ENCODE assay signal across 3 cellular contexts in genomic region chr16:58087209-58087913, GRCh38.
TF ChIP-seq lines count a peak whose summit lies in the region.

No MANE protein-coding gene starts in this region.

TF ChIP-seq in HepG2, 621 proteins besides CTCF, POLR2A, EP300 and RAD21 (continues in another document):
- TF ChIP-seq HMG20A (CRISPR knock-in tag; IDR thresholded peaks at IDR 0.05; ENCODE audit: borderline replicate concordance) (no peak), ZNF382 (CRISPR knock-in tag; IDR thresholded peaks at IDR 0.05; ENCODE audit: borderline replicate concordance) (no peak), ZNF790 (CRISPR knock-in tag; IDR thresholded peaks at IDR 0.05; ENCODE audit: borderline replicate concordance) (no peak), FOXA1 (IDR thresholded peaks at IDR 0.05) (0 out of 2 replicates have a peak, but pooled peaks have one; percentile 7), FOXA1 (CRISPR knock-in tag; IDR thresholded peaks at IDR 0.05) (no peak), ZFY (CRISPR knock-in tag; IDR thresholded peaks at IDR 0.05) (no peak), PLRG1 (conservative IDR thresholded peaks at IDR 0.05) (0 out of 2 replicates have a peak, but pooled peaks have one; percentile 29), ZSCAN22 (CRISPR knock-in tag; IDR thresholded peaks at IDR 0.05) (no peak), ZNF580 (CRISPR knock-in tag; IDR thresholded peaks at IDR 0.05; ENCODE audit: borderline replicate concordance, low read depth) (no peak), PRPF4 (IDR thresholded peaks at IDR 0.05; ENCODE audit: low read depth, low read length, poor library complexity, severe bottlenecking) (no peak)

TF ChIP-seq in K562, 482 proteins besides CTCF, POLR2A, EP300 and RAD21 (continues in another document):
- TF ChIP-seq ZNF444 (CRISPR knock-in tag; IDR thresholded peaks at IDR 0.05), result no peak
- TF ChIP-seq SMAD1 (IDR thresholded peaks at IDR 0.05; ENCODE audit: low read depth, low read length, partially characterized antibody), result no peak
- no peak for TF ChIP-seq ARID2 (IDR thresholded peaks at IDR 0.05)
- TF ChIP-seq ZNF175 (CRISPR knock-in tag; IDR thresholded peaks at IDR 0.05; ENCODE audit: low read depth), result no peak
- no peak for TF ChIP-seq TAF7 (tag; IDR thresholded peaks at IDR 0.05)
- no peak for TF ChIP-seq PPARD (CRISPR knock-in tag; IDR thresholded peaks at IDR 0.05)
- no peak for TF ChIP-seq FOXJ3 (CRISPR knock-in tag; IDR thresholded peaks at IDR 0.05)
- TF ChIP-seq SPI1 (IDR thresholded peaks at IDR 0.05; ENCODE audit: borderline replicate concordance, low read depth, low read length), result no peak
- 0 out of 2 replicates have a peak, but pooled peaks have one; percentile 27 for TF ChIP-seq NKRF (IDR thresholded peaks at IDR 0.05; ENCODE audit: borderline replicate concordance)
- TF ChIP-seq ZNF274 (IDR thresholded peaks at IDR 0.05; ENCODE audit: borderline replicate concordance, low read depth, low read length), result no peak
- TF ChIP-seq HMBOX1 (IDR thresholded peaks at IDR 0.05), result no peak
- no peak for TF ChIP-seq E2F8 (IDR thresholded peaks at IDR 0.05; ENCODE audit: low read depth, partially characterized antibody)
- no peak for TF ChIP-seq CCNT2 (IDR thresholded peaks at IDR 0.05; ENCODE audit: borderline replicate concordance, extremely low read depth, insufficient read length, low read depth, low read length)
- TF ChIP-seq ZC3H8 (IDR thresholded peaks at IDR 0.05), result no peak
- no peak for TF ChIP-seq BRF2 (IDR thresholded peaks at IDR 0.05; ENCODE audit: borderline replicate concordance, insufficient read depth, insufficient read length)
- TF ChIP-seq JUND (IDR thresholded peaks at IDR 0.05; ENCODE audit: borderline replicate concordance, low read depth, low read length), result no peak
- no peak for TF ChIP-seq JUND (tag; IDR thresholded peaks at IDR 0.05; ENCODE audit: borderline replicate concordance, low read depth, low read length)
- TF ChIP-seq SMARCA4 (IDR thresholded peaks at IDR 0.05), result no peak
- TF ChIP-seq SREBF1 (IDR thresholded peaks at IDR 0.05; ENCODE audit: borderline replicate concordance, low read depth, low read length), result no peak
- TF ChIP-seq PCBP1 (IDR thresholded peaks at IDR 0.05; ENCODE audit: low read depth, low read length, poor library complexity, severe bottlenecking), result no peak

TF ChIP-seq in neural cell, 6 proteins besides CTCF, POLR2A, EP300 and RAD21:
- no peak for TF ChIP-seq TAF1 (IDR thresholded peaks at IDR 0.05; ENCODE audit: low read depth)
- TF ChIP-seq MXI1 (conservative IDR thresholded peaks at IDR 0.05; ENCODE audit: poor library complexity, severe bottlenecking), result no peak
- TF ChIP-seq POLR2AphosphoS5 (IDR thresholded peaks at IDR 0.05), result peak; percentile 47
